ENCODE assay signal across 13 cellular contexts in genomic region chr11:105611837-105612480, GRCh38. TPM values are rescaled to one million over a fixed set of nuclear protein-coding genes. Genes with fewer than 3 reads are reported as not detected.
DNase-seq lines count a peak whose midpoint lies in the region; ATAC-seq and TF ChIP-seq lines count a peak whose summit lies in the region.
"Had no signal": no experiment of that assay in that cellular context is flagged by ENCODE, and none has a peak within 500 bp of the region (broad histone marks: within the 10 kb centered on the region; RNA-seq: fewer than 3 reads in every experiment).

No MANE protein-coding gene starts in this region.

- no peak overlapping the region for H2BK15ac ChIP-seq in mesendoderm (replicated peaks; ENCODE audit: low read depth)

- ATAC-seq in heart right ventricle = no peak
- no peak for ATAC-seq in activated CD4-positive, CD25-positive, alpha-beta regulatory T cell treated with anti-CD3 and anti-CD28 coated beads, Interleukin-2, amount 50 U/mL, for 24 hours
- ATAC-seq: left ventricle myocardium superior had no signal

- H3K4me1 ChIP-seq in BE2C (no peaks in the 10 kb centered on the region), HUES48 (ENCODE audit: control insufficient read depth, insufficient read depth, low read length) (peaks cover 31% of the 10 kb centered on the region), mesendoderm (ENCODE audit: control insufficient read depth, low read depth, low read length) (no peaks in the 10 kb centered on the region), heart right ventricle (peaks cover 0 to 24% (median 13%) of the 10 kb centered on the region in 9 donors)

- H3K4me1 Mint-ChIP-seq in brain = peaks cover 29% of the 10 kb centered on the region

- TF ChIP-seq CTCF in BE2C (IDR thresholded peaks at IDR 0.05; ENCODE audit: low read depth, low read length) (no peak), brain (conservative IDR thresholded peaks at IDR 0.05) (no peak), heart right ventricle (IDR thresholded peaks at IDR 0.05) (no peak)

- H3K23ac ChIP-seq in mesendoderm (ENCODE audit: low read length) = no peak overlapping the region

- intact Hi-C loops in heart right ventricle (cut with DNase I) = no loop called here

- peak overlapping the region; percentile 38 for H3K4me2 ChIP-seq in mesendoderm (ENCODE audit: low read length)

- H3K36me3 Mint-ChIP-seq in brain = no peaks in the 10 kb centered on the region
- H3K36me3 Mint-ChIP-seq: activated naive CD8-positive, alpha-beta T cell treated with anti-CD3 and anti-CD28 coated beads for 36 hours had no signal

- no peak overlapping the region for H3K4ac ChIP-seq in mesendoderm (ENCODE audit: low read depth, low read length)

- H2BK5ac ChIP-seq in mesendoderm (ENCODE audit: low read length) = no peak overlapping the region

- H3K4me3 ChIP-seq in BE2C (ENCODE audit: low read depth, low read length) = peak overlapping the region; percentile 81
- peak overlapping the region; percentile 68 for H3K4me3 ChIP-seq in HUES48 (ENCODE audit: low read depth, low read length)
- H3K4me3 ChIP-seq in mesendoderm (ENCODE audit: low read length) = no peak overlapping the region
- H3K4me3 ChIP-seq in heart right ventricle = no peak overlapping the region

- H3K36me3 ChIP-seq in BE2C = no peaks in the 10 kb centered on the region
- no peaks in the 10 kb centered on the region for H3K36me3 ChIP-seq in HUES48 (ENCODE audit: control insufficient read depth, insufficient read depth, low read length)
- H3K36me3 ChIP-seq in mesendoderm (ENCODE audit: control insufficient read depth, insufficient read depth, low read length) = no peaks in the 10 kb centered on the region
- no peaks in the 10 kb centered on the region for H3K36me3 ChIP-seq in heart right ventricle

- no peak overlapping the region for H2AK5ac ChIP-seq in mesendoderm (ENCODE audit: low read length)

- no peak overlapping the region for H4K8ac ChIP-seq in mesendoderm (ENCODE audit: low read depth, low read length)

- peak overlapping the region; percentile 29 for H3K27ac ChIP-seq in HUES48 (ENCODE audit: low read depth, low read length)
- H3K27ac ChIP-seq in mesendoderm (ENCODE audit: low read depth, low read length) = no peak overlapping the region
- no peak overlapping the region for H3K27ac ChIP-seq in heart right ventricle
- H3K27ac ChIP-seq: C4-2B had no signal

- H3K27ac Mint-ChIP-seq in brain = peak overlapping the region; percentile 20 to 93 (median 49)
- H3K27ac Mint-ChIP-seq: activated naive CD8-positive, alpha-beta T cell treated with anti-CD3 and anti-CD28 coated beads for 36 hours; dendritic cell treated with granulocyte-macrophage colony-stimulating factor and Interleukin-4, amounts not matched to agents 40 ng/mL and 50 ng/mL, for 4 days had no signal

- no peak overlapping the region for H4K5ac ChIP-seq in mesendoderm (ENCODE audit: low read length)

- H3K9me3 ChIP-seq in BE2C = no peaks in the 10 kb centered on the region
- no peaks in the 10 kb centered on the region for H3K9me3 ChIP-seq in HUES48 (ENCODE audit: control insufficient read depth, insufficient read depth, low read length)
- H3K9me3 ChIP-seq in heart right ventricle = no peaks in the 10 kb centered on the region

- no peak overlapping the region for H2BK120ac ChIP-seq in mesendoderm (ENCODE audit: low read depth, low read length)

- H3K18ac ChIP-seq in mesendoderm (ENCODE audit: low read length) = no peak overlapping the region

- H3K9me3 Mint-ChIP-seq in brain = peaks cover 0 to 3% (median 0%) of the 10 kb centered on the region in 5 experiments
- H3K9me3 Mint-ChIP-seq: activated naive CD8-positive, alpha-beta T cell treated with anti-CD3 and anti-CD28 coated beads for 36 hours; dendritic cell treated with granulocyte-macrophage colony-stimulating factor and Interleukin-4, amounts not matched to agents 40 ng/mL and 50 ng/mL, for 4 days had no signal

- H3K4me3 Mint-ChIP-seq in brain = peak overlapping the region; percentile 85 to 91 (median 88)
- H3K4me3 Mint-ChIP-seq: activated naive CD8-positive, alpha-beta T cell treated with anti-CD3 and anti-CD28 coated beads for 36 hours; dendritic cell treated with granulocyte-macrophage colony-stimulating factor and Interleukin-4, amounts not matched to agents 40 ng/mL and 50 ng/mL, for 4 days had no signal

- DNase-seq in BE2C = no peak
- peak; percentile 31 for DNase-seq in mesendoderm
- DNase-seq in NCI-H1694 treated with DMSO at 0.1 percent for 48 hours (lab: John Stamatoyannopoulos, UW) = no peak
- no peak for DNase-seq in heart right ventricle
- DNase-seq in activated CD8-positive, alpha-beta memory T cell treated with anti-CD3 and anti-CD28 coated beads, Interleukin-2, amount 50 U/mL, for 4 hours = no peak
- DNase-seq: activated naive CD8-positive, alpha-beta T cell treated with anti-CD3 and anti-CD28 coated beads for 36 hours; left ventricle myocardium superior; occipital lobe had no signal

- H3K27me3 Mint-ChIP-seq in brain = peaks cover 40% of the 10 kb centered on the region

- WGBS in mesendoderm (ENCODE audit: extremely low coverage, insufficient coverage, low lambda C conversion rate) = no CpG with 5 or more reads among the region's 7 CpGs
- WGBS in heart right ventricle, 2 donors = 45 to 52% methylated on average over 7 of the region's 7 CpGs

- peak overlapping the region; percentile 32 for H3K9ac ChIP-seq in HUES48 (ENCODE audit: low read depth, low read length)
- no peak overlapping the region for H3K9ac ChIP-seq in mesendoderm (ENCODE audit: low read length)

- H3K27me3 ChIP-seq in BE2C (no peaks in the 10 kb centered on the region), HUES48 (ENCODE audit: control insufficient read depth, insufficient read depth, low read length) (peaks cover 40% of the 10 kb centered on the region), mesendoderm (ENCODE audit: insufficient read depth, low read length, poor library complexity) (no peaks in the 10 kb centered on the region), heart right ventricle (peaks cover 0 to 66% (median 50%) of the 10 kb centered on the region in 7 donors)

- no peaks in the 10 kb centered on the region for H3K79me1 ChIP-seq in mesendoderm (ENCODE audit: low read length)

- H3K79me2 ChIP-seq in mesendoderm (ENCODE audit: control insufficient read depth, insufficient read depth, low read length) = no peaks in the 10 kb centered on the region

- no peak overlapping the region for H3K56ac ChIP-seq in mesendoderm (ENCODE audit: low read length)

RNA-seq across cellular contexts. Expression of gene GRIA4, which starts 2.1 kb away (rescaled TPM):
- polyA plus RNA-seq in BE2C (2012; ENCODE audit: insufficient read depth, insufficient read length, low read depth) = 64.1 TPM
- 4.8 TPM for polyA plus RNA-seq in brain (ENCODE audit: insufficient read depth, low read depth, low replicate concordance)
- 1.7 TPM for polyA plus RNA-seq in mesendoderm (2013, experiment 1 of 2)
- 1.3 TPM for polyA plus RNA-seq in mesendoderm (2013, experiment 2 of 2)
- not detected for total RNA-seq in heart right ventricle
- polyA plus RNA-seq in heart right ventricle = not detected
- total RNA-seq: activated naive CD8-positive, alpha-beta T cell treated with anti-CD3 and anti-CD28 coated beads for 36 hours; left ventricle myocardium superior had no signal

Comparison
In these comparisons a context has a peak if more than half of its experiments do, and no peak if none do; other contexts are left out.
1. H3K4me3 ChIP-seq: peak in BE2C (single experiment) and HUES48 (single experiment); none in mesendoderm (single experiment) and heart right ventricle (0 of 10).